In genomic region chr16:10618710-10619209, GRCh38 we compare ENCODE assay signal across 1 cellular context.
TF ChIP-seq lines count a peak whose summit lies in the region.

No MANE protein-coding gene starts in this region.

TF ChIP-seq in HepG2, 621 proteins besides CTCF, POLR2A, EP300 and RAD21 (continued from another document):
- TF ChIP-seq ZFP91 (CRISPR knock-in tag; IDR thresholded peaks at IDR 0.05; ENCODE audit: borderline replicate concordance) (peak; percentile 38; the same call in 1 of the 2 replicates), ZNF563 (CRISPR knock-in tag; IDR thresholded peaks at IDR 0.05) (0 out of 2 replicates have a peak, but pooled peaks have one; percentile 49), ZNF225 (CRISPR knock-in tag; IDR thresholded peaks at IDR 0.05) (peak; percentile 83; the same call in 1 of the 2 replicates), ZNF263 (CRISPR knock-in tag; IDR thresholded peaks at IDR 0.05) (no peak), FOXK2 (IDR thresholded peaks at IDR 0.05) (no peak)
